In the genomic region with DNA sequence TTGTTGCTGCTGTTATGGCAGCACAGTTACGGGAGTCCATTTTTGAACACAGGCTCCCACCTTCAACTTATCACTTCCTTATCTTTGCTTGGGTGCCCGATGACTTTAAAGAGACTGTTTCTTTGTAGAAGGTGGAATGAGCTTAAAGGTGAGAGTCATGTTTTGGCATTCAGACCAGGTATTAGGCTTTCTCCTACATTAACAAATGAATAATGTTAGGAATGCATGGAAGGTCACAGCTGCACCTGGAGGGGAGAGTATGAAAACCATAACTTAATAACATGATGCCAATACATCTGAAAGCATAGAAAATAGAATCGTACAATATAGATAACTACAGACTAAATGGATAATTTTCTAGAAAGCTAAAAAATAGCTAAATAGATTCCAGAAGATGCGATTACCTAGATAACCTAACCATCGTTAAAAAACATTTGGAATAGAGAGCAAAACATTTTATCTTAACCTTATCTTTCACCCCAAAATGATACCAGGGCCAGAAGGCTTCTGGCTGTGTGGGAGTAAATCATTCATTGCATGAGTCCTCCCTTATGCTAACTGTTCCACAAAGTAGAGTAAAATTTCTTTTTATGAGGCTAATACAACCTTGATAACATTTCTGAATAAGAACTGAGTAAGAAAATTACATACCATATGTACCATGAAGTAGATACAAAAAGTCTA, we compare ENCODE assay signal across 1 cellular context.
TF ChIP-seq lines count a peak whose summit lies in the region.

No MANE protein-coding gene starts in this region.

TF ChIP-seq in WTC11, 78 proteins besides CTCF, POLR2A, EP300 and RAD21 (continued from another document):
- TF ChIP-seq, protein P1, sequence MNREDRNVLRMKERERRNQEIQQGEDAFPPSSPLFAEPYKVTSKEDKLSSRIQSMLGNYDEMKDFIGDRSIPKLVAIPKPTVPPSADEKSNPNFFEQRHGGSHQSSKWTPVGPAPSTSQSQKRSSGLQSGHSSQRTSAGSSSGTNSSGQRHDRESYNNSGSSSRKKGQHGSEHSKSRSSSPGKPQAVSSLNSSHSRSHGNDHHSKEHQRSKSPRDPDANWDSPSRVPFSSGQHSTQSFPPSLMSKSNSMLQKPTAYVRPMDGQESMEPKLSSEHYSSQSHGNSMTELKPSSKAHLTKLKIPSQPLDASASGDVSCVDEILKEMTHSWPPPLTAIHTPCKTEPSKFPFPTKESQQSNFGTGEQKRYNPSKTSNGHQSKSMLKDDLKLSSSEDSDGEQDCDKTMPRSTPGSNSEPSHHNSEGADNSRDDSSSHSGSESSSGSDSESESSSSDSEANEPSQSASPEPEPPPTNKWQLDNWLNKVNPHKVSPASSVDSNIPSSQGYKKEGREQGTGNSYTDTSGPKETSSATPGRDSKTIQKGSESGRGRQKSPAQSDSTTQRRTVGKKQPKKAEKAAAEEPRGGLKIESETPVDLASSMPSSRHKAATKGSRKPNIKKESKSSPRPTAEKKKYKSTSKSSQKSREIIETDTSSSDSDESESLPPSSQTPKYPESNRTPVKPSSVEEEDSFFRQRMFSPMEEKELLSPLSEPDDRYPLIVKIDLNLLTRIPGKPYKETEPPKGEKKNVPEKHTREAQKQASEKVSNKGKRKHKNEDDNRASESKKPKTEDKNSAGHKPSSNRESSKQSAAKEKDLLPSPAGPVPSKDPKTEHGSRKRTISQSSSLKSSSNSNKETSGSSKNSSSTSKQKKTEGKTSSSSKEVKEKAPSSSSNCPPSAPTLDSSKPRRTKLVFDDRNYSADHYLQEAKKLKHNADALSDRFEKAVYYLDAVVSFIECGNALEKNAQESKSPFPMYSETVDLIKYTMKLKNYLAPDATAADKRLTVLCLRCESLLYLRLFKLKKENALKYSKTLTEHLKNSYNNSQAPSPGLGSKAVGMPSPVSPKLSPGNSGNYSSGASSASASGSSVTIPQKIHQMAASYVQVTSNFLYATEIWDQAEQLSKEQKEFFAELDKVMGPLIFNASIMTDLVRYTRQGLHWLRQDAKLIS (CRISPR knock-in tag; IDR thresholded peaks at IDR 0.05; ENCODE audit: borderline replicate concordance) = 0 out of 2 replicates have a peak, but pooled peaks have one; percentile 33
- TF ChIP-seq ZNF423 (CRISPR knock-in tag; IDR thresholded peaks at IDR 0.05) (no peak), PRRX2 (CRISPR knock-in tag; IDR thresholded peaks at IDR 0.05) (0 out of 2 replicates have a peak, but pooled peaks have one; percentile 18), ATF3 (CRISPR knock-in tag; conservative IDR thresholded peaks at IDR 0.05) (no peak)
- TF ChIP-seq, protein P2, sequence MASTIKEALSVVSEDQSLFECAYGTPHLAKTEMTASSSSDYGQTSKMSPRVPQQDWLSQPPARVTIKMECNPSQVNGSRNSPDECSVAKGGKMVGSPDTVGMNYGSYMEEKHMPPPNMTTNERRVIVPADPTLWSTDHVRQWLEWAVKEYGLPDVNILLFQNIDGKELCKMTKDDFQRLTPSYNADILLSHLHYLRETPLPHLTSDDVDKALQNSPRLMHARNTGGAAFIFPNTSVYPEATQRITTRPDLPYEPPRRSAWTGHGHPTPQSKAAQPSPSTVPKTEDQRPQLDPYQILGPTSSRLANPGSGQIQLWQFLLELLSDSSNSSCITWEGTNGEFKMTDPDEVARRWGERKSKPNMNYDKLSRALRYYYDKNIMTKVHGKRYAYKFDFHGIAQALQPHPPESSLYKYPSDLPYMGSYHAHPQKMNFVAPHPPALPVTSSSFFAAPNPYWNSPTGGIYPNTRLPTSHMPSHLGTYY (CRISPR knock-in tag; IDR thresholded peaks at IDR 0.05) = peak; percentile 34; the same call in 1 of the 2 replicates
TF ChIP-seq in WTC11: peak in this region for 5.
